ENCODE assay signal across 8 cellular contexts in the genomic region with DNA sequence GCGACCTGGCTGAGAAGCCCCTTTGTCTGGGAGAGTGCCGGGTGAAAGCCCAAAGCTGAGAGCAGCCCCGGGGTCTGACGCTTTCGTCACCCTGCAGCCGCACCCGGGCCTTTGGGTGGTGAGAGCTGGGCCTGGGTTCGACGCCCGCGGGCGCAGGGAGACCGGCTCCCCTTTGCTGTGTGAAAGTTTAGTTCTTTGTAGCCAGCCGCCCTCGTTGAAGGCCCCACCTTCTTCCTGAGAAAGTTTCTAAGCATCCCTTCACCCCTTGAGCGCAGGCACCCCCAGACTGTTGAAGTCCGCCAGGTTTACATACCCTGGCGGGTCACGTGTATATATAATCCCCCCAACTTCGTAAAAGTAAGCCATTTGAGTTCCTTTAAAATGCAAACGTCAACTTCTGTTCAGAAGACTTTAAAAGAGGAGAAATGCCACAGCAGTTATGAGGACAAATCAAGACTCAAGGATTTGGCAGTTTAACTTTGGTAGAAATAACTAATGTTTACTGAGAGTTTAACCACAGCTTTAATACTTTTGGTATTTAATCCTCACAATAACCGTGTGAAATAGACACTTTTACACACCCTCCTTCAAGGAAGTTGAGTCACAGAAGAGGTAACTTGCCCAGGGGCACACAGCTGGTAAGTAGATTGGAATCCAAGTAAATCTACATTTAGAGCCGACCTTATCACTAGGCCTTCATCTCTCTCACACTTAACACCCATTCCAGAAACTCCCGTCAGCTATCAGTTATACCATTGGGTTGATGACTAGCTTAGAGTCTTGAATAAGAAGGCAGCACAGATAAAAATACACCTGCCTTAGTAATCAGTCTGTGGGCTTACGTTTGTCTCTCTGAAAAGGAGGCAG. TPM values are rescaled to one million over a fixed set of nuclear protein-coding genes. Genes with fewer than 3 reads are reported as not detected.
DNase-seq lines count a peak whose midpoint lies in the region; ATAC-seq and TF ChIP-seq lines count a peak whose summit lies in the region.

No MANE protein-coding gene starts in this region.

- H3K27ac ChIP-seq in PC-3 (ENCODE audit: low read length): peak overlapping the region; percentile 87

- no peaks in the 10 kb centered on the region for H3F3A ChIP-seq in PC-3 (ENCODE audit: low read length, unreplicated experiment)

- TF ChIP-seq CTCF in PC-3 (conservative IDR thresholded peaks at IDR 0.05; ENCODE audit: low read depth, low read length) (no peak), nephron (IDR thresholded peaks at IDR 0.05; ENCODE audit: unreplicated experiment in 3 of 3) (no peak)

- H4K20me1 ChIP-seq in PC-3 (ENCODE audit: low read length): peaks cover 15% of the 10 kb centered on the region; the same call in 1 of the 2 replicates

- CTCF ChIA-PET in PC-3 (lab: Charles Lee): interaction anchor here (0.5 kb wide), 1 partner anchor 67 kb away, joined by 5 read pairs; no protein-coding TSS in a partner anchor

- intact Hi-C loops in PC-3 (cut with micrococcal nuclease): loop anchor here (5.0 kb wide), 2 partner anchors 112 to 132 kb away; no protein-coding TSS in a partner anchor

- peak overlapping the region; percentile 72 to 76 for H3K4me3 Mint-ChIP-seq in effector memory CD8-positive, alpha-beta T cell
- H3K4me3 Mint-ChIP-seq in nephron: peak overlapping the region; percentile 88 to 93 (median 89)

- H3K36me3 ChIP-seq in PC-3 (ENCODE audit: low read depth, low read length): no peaks in the 10 kb centered on the region

- peak overlapping the region; percentile 82 for H3K4me2 ChIP-seq in PC-3 (ENCODE audit: low read length)

- peaks cover 0 to 6% of the 10 kb centered on the region in 2 donors for H3K27me3 Mint-ChIP-seq in effector memory CD8-positive, alpha-beta T cell
- no peaks in the 10 kb centered on the region for H3K27me3 Mint-ChIP-seq in nephron (ENCODE audit: low read depth)

- H3K27ac Mint-ChIP-seq in effector memory CD8-positive, alpha-beta T cell: peak overlapping the region; percentile 55 to 68
- peak overlapping the region; percentile 91 to 97 (median 96) for H3K27ac Mint-ChIP-seq in nephron

- peak; percentile 18 for ATAC-seq in GM19395 (IDR thresholded peaks at IDR 0.05; ENCODE audit: unreplicated experiment)
- peak; percentile 6 for ATAC-seq in PC-3
- ATAC-seq in effector memory CD8-positive, alpha-beta T cell (replicated peaks): peak; percentile 12

- peaks cover 34% of the 10 kb centered on the region for H3K79me2 ChIP-seq in PC-3 (ENCODE audit: low read length)

- peaks cover 7 to 8% of the 10 kb centered on the region in 2 donors for H3K4me1 Mint-ChIP-seq in effector memory CD8-positive, alpha-beta T cell (ENCODE audit: low read depth in 2 of 2)
- peaks cover 24% of the 10 kb centered on the region for H3K4me1 Mint-ChIP-seq in nephron

- DNase-seq in PC-3 (peak; percentile 92), NCI-H2107 (lab: John Stamatoyannopoulos, UW) (no peak), NOMO-1 treated with dmso at 0.1 percent for 144 hours (lab: John Stamatoyannopoulos, UW; ENCODE audit: unreplicated experiment) (no peak), DMS153 (lab: John Stamatoyannopoulos, UW) (no peak), AG08395 (ENCODE audit: low spot score) (no peak)
- DNase-seq in effector memory CD8-positive, alpha-beta T cell: no peak

- TSS peak; percentile 84 for BruUV-seq in PC-3 (replicated peaks; lab: Mats Ljungman, UMichigan)

- peaks cover 37% of the 10 kb centered on the region for H3K4me1 ChIP-seq in PC-3 (ENCODE audit: insufficient read depth, low read length)

- H2AFZ ChIP-seq in PC-3 (ENCODE audit: low read length): peak overlapping the region; percentile 88

- H3K36me3 Mint-ChIP-seq in effector memory CD8-positive, alpha-beta T cell (ENCODE audit: insufficient read depth): no peaks in the 10 kb centered on the region
- peaks cover 3% of the 10 kb centered on the region for H3K36me3 Mint-ChIP-seq in nephron (ENCODE audit: low read depth)

- no peaks in the 10 kb centered on the region for H3K9me3 Mint-ChIP-seq in effector memory CD8-positive, alpha-beta T cell
- H3K9me3 Mint-ChIP-seq in nephron: peaks cover 3% of the 10 kb centered on the region

- POLR2A ChIA-PET in PC-3 (lab: Charles Lee; ENCODE audit: unreplicated experiment): no interaction called here

- H3K9me3 ChIP-seq in PC-3 (ENCODE audit: low read length): no peaks in the 10 kb centered on the region

- H3K4me3 ChIP-seq in PC-3 (ENCODE audit: low read length): peak overlapping the region; percentile 72

- H3K27me3 ChIP-seq in PC-3 (ENCODE audit: low read length): no peaks in the 10 kb centered on the region

- H3K9me2 ChIP-seq in PC-3 (replicated peaks; ENCODE audit: low read length): no peaks in the 10 kb centered on the region

- H3K9ac ChIP-seq in PC-3 (ENCODE audit: low read length): peak overlapping the region; percentile 87

RNA-seq across cellular contexts. Expression of a gene that starts 1.1 kb away (rescaled TPM):
- 26.8 and 30.7 TPM in 2 replicates for total RNA-seq in PC-3 (2014; rRNA removed)
